In genomic region chr13:59312776-59313175, GRCh38 we compare ENCODE assay signal across 5 cellular contexts.
"Had no signal": no experiment of that assay in that cellular context is flagged by ENCODE, and none has a peak within 500 bp of the region (broad histone marks: within the 10 kb centered on the region; RNA-seq: fewer than 3 reads in every experiment).

No MANE protein-coding gene starts in this region.

- DNase-seq: IMR-90 had no signal

- FAIRE-seq: HepG2, HTR-8/SVneo, K562 had no signal

- H3K4me3 ChIP-seq: K562 had no signal

- ATAC-seq: HepG2, K562 had no signal

- H3K27ac ChIP-seq: HL-60 had no signal
